ENCODE assay signal across 8 cellular contexts in genomic region chr1:240888039-240888786, GRCh38.
A peak's percentile ranks its signal among the peaks of the same experiment; 100 is the strongest.
DNase-seq lines count a peak whose midpoint lies in the region; ATAC-seq and TF ChIP-seq lines count a peak whose summit lies in the region.

No MANE protein-coding gene starts in this region.

- no peak overlapping the region for H3K4me3 ChIP-seq in MG63
- H3K4me3 ChIP-seq in WERI-Rb-1 (ENCODE audit: low read depth, low read length): no peak overlapping the region
- H3K4me3 ChIP-seq in kidney epithelial cell (ENCODE audit: low read depth, low read length): no peak overlapping the region

- no peak overlapping the region for H3K27ac ChIP-seq in WERI-Rb-1

- H3K27me3 ChIP-seq in MG63: no peaks in the 10 kb centered on the region
- H3K27me3 ChIP-seq in WERI-Rb-1 (ENCODE audit: insufficient read depth, low read depth, severe bottlenecking): no peaks in the 10 kb centered on the region
- no peaks in the 10 kb centered on the region for H3K27me3 ChIP-seq in kidney epithelial cell (ENCODE audit: control insufficient read depth, insufficient read depth, low read length)

- H3K36me3 ChIP-seq in MG63 (no peaks in the 10 kb centered on the region), WERI-Rb-1 (no peaks in the 10 kb centered on the region), kidney epithelial cell (ENCODE audit: control insufficient read depth, insufficient read depth, low read length) (no peaks in the 10 kb centered on the region)

- no peaks in the 10 kb centered on the region for H3K9me3 ChIP-seq in MG63
- no peaks in the 10 kb centered on the region for H3K9me3 ChIP-seq in WERI-Rb-1 (ENCODE audit: severe bottlenecking)

- ATAC-seq in activated CD4-positive, CD25-positive, alpha-beta regulatory T cell treated with anti-CD3 and anti-CD28 coated beads, Interleukin-2, amount 50 U/mL, for 24 hours: no peak
- ATAC-seq in GM21529 (IDR thresholded peaks at IDR 0.05; ENCODE audit: unreplicated experiment): peak; percentile 84

- DNase-seq in activated CD4-positive, CD25-positive, alpha-beta regulatory T cell treated with anti-CD3 and anti-CD28 coated beads, Interleukin-2, amount 50 U/mL, for 72 hours: peak; percentile 30
- DNase-seq in MG63: peak; percentile 4
- DNase-seq in WERI-Rb-1: peak; percentile 71
- peak; percentile 1 for DNase-seq in kidney epithelial cell (ENCODE audit: low read depth)
- no peak for DNase-seq in medulla oblongata (ENCODE audit: extremely low spot score)
- no peak for DNase-seq in activated gamma-delta T cell (lab: John Stamatoyannopoulos, UW)

- TF ChIP-seq CTCF in WERI-Rb-1 (IDR thresholded peaks at IDR 0.05; ENCODE audit: low read depth, low read length) (peak; percentile 84), kidney epithelial cell (IDR thresholded peaks at IDR 0.05; ENCODE audit: insufficient read depth, low read length, poor library complexity, severe bottlenecking) (peak; percentile 83)

Comparison
In these comparisons a context has a peak if more than half of its experiments do, and no peak if none do; other contexts are left out.
1. DNase-seq: peak in activated CD4-positive, CD25-positive, alpha-beta regulatory T cell treated with anti-CD3 and anti-CD28 coated beads, Interleukin-2, amount 50 U/mL, for 72 hours (single experiment), MG63 (single experiment), WERI-Rb-1 (single experiment) and kidney epithelial cell (single experiment); none in medulla oblongata (single experiment) and activated gamma-delta T cell (single experiment).